8 cellular contexts compared by ENCODE assay signal in genomic region chr1:87330954-87331318, GRCh38. TPM values are rescaled to one million over a fixed set of nuclear protein-coding genes. Genes with fewer than 3 reads are reported as not detected.
DNase-seq lines count a peak whose midpoint lies in the region; ATAC-seq and TF ChIP-seq lines count a peak whose summit lies in the region.

No MANE protein-coding gene starts in this region.

- no peaks in the 10 kb centered on the region for H3K27me3 ChIP-seq in muscle layer of colon (ENCODE audit: control insufficient read depth in 1 of 2, insufficient read depth in 2 of 2, low read length in 2 of 2)

- TF ChIP-seq CTCF in AG09309 (IDR thresholded peaks at IDR 0.05; ENCODE audit: control insufficient read depth, insufficient read depth, low read depth, low read length, missing control alignments) = no peak

- H3K36me3 Mint-ChIP-seq in IgD-negative memory B cell = no peaks in the 10 kb centered on the region
- H3K36me3 Mint-ChIP-seq in central memory CD8-positive, alpha-beta T cell (ENCODE audit: insufficient read depth) = peaks cover 9% of the 10 kb centered on the region

- no peaks in the 10 kb centered on the region for H3K9me3 Mint-ChIP-seq in IgD-negative memory B cell
- no peaks in the 10 kb centered on the region for H3K9me3 Mint-ChIP-seq in central memory CD8-positive, alpha-beta T cell

- H3K4me1 Mint-ChIP-seq in IgD-negative memory B cell = peaks cover 41 to 57% (median 47%) of the 10 kb centered on the region in 3 donors
- peaks cover 60% of the 10 kb centered on the region for H3K4me1 Mint-ChIP-seq in central memory CD8-positive, alpha-beta T cell

- no peak for ATAC-seq in central memory CD8-positive, alpha-beta T cell (replicated peaks; ENCODE audit: extremely low read depth, poor library complexity, severe bottlenecking)
- ATAC-seq in GM18498 (IDR thresholded peaks at IDR 0.05; ENCODE audit: unreplicated experiment) = no peak
- no peak for ATAC-seq in HG03045 (IDR thresholded peaks at IDR 0.05; ENCODE audit: unreplicated experiment)

- peak overlapping the region; percentile 96 for H3K27ac ChIP-seq in muscle layer of colon (ENCODE audit: low read depth, low read length)

- peak overlapping the region; percentile 82 for H3K9ac ChIP-seq in muscle layer of colon (ENCODE audit: low read length)

- H3K4me3 Mint-ChIP-seq in IgD-negative memory B cell = peak overlapping the region; percentile 85 to 99 (median 97)
- peak overlapping the region; percentile 97 for H3K4me3 Mint-ChIP-seq in central memory CD8-positive, alpha-beta T cell

- peak overlapping the region; percentile 79 to 98 (median 97) for H3K27ac Mint-ChIP-seq in IgD-negative memory B cell
- H3K27ac Mint-ChIP-seq in central memory CD8-positive, alpha-beta T cell (ENCODE audit: low read depth) = peak overlapping the region; percentile 97

- H3K4me1 ChIP-seq in muscle layer of colon (ENCODE audit: insufficient read depth, low read length) = peaks cover 30% of the 10 kb centered on the region

- no peaks in the 10 kb centered on the region for H3K36me3 ChIP-seq in muscle layer of colon (ENCODE audit: insufficient read depth, low read length)

- H3K9me3 ChIP-seq in muscle layer of colon (ENCODE audit: low read length) = no peaks in the 10 kb centered on the region

- DNase-seq in AG09309 (ENCODE audit: low read depth) (no peak), Ammon's horn (ENCODE audit: low spot score) (no peak), NCI-H1694 (lab: John Stamatoyannopoulos, UW) (no peak)
- DNase-seq in central memory CD8-positive, alpha-beta T cell (ENCODE audit: low spot score in 2 of 2) = no peak

- no peaks in the 10 kb centered on the region for H3K27me3 Mint-ChIP-seq in IgD-negative memory B cell
- no peaks in the 10 kb centered on the region for H3K27me3 Mint-ChIP-seq in central memory CD8-positive, alpha-beta T cell

- H3K4me3 ChIP-seq in AG09309 (ENCODE audit: control insufficient read depth, low read depth, low read length) (peak overlapping the region; percentile 96), muscle layer of colon (ENCODE audit: low read depth in 1 of 2, low read length in 2 of 2) (peak overlapping the region; percentile 59 to 80)

RNA-seq across cellular contexts. Expression of gene LMO4, which starts 2.3 kb away (rescaled TPM):
- polyA plus RNA-seq in IgD-negative memory B cell = 34.8 TPM
